Comparison of ENCODE assay signal across 7 cellular contexts in the genomic region with DNA sequence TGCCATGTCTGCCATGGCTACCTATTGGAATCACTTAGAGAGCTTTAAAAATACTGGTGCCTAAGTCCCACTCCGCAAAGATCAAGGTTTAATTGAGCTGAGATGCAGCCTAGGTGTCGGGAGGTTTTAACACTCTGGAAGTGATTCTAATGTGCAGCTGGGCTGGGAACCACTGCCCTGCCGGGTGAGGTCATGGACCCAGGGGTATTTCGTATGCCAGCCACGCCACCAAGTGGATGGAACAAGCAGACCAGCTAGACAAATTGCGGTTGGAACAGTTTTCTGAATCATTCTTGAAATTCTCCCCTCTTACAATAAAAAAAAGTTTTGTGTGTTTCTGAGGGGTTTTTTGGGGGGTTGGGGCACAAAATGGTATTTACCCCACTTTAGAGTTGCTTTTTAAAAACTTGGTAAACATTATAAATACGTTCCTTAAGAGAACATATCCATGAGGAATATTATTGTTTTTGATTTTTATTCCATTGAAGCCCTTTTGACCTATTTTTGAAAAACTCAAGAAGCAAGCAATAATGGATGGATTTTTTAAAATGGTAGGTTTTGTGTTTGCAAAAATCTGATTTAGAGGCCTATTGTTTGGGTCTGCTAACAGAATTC.
DNase-seq lines count a peak whose midpoint lies in the region; TF ChIP-seq lines count a peak whose summit lies in the region.

No MANE protein-coding gene starts in this region.

- peak; percentile 83 for DNase-seq in H4 (ENCODE audit: low spot score)
- peak; percentile 56 for DNase-seq in LoVo (ENCODE audit: low spot score)
- peak; percentile 78 for DNase-seq in SK-MEL-5 (ENCODE audit: low read depth, low spot score)
- DNase-seq in astrocyte of the cerebellum (ENCODE audit: low read depth) = peak; percentile 16
- peak; percentile 28 for DNase-seq in iPS DF 4.7 (ENCODE audit: extremely low read depth, low spot score)
- peak; percentile 10 to 27 for DNase-seq in stimulated activated CD4-positive, alpha-beta T cell treated with anti-CD3 and anti-CD28 coated beads, Interleukin-1b, Interleukin-23, amount 100 ng/mL, for 4 hours (ENCODE audit: low read depth in 2 of 2)

- in situ Hi-C loops in SK-MEL-5 (cut with HindIII; ENCODE audit: low pct_unique_long_range_greater_than_20kb, low sequenced_read_pairs) (no loop called here), astrocyte of the cerebellum (cut with HindIII; ENCODE audit: low sequenced_read_pairs) (no loop called here)

- TF ChIP-seq CTCF in GM12872 (IDR thresholded peaks at IDR 0.05; ENCODE audit: insufficient read depth, low read depth, low read length) = peak; percentile 80
- TF ChIP-seq CTCF in astrocyte of the cerebellum (IDR thresholded peaks at IDR 0.05; ENCODE audit: low read depth, low read length, missing control alignments) = peak; percentile 64

- H3K4me3 ChIP-seq in astrocyte of the cerebellum (ENCODE audit: low read depth, low read length) = no peak overlapping the region

Comparison
In these comparisons a context has a peak if more than half of its experiments do, and no peak if none do; other contexts are left out.
1. DNase-seq: peak in every context shown above with its lines; median percentile 83 in H4; 78 in SK-MEL-5; 56 in LoVo; 28 in iPS DF 4.7; 18 in stimulated activated CD4-positive, alpha-beta T cell treated with anti-CD3 and anti-CD28 coated beads, Interleukin-1b, Interleukin-23, amount 100 ng/mL, for 4 hours; 16 in astrocyte of the cerebellum.